ENCODE assay signal across 7 cellular contexts in the genomic region with DNA sequence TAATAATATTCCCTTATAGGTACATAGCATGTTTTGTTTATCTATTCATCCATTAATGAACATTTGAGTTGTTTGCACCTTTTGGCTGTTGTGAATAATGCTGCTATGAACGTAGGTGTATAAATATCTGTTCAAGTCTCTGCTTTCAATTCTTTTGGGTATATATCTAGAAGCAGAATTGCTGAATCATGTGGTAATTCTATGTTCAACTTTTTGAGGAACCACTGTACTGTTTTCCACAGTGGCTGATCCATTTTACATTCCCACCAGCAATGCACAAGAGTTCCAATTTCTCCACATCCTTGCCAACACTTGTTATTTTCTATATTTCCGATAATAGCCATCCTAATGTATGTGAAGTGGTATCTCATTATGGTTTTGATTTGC.
"Had no signal": no experiment of that assay in that cellular context is flagged by ENCODE, and none has a peak within 500 bp of the region (broad histone marks: within the 10 kb centered on the region; RNA-seq: fewer than 3 reads in every experiment).

No MANE protein-coding gene starts in this region.

- H3K4me3 ChIP-seq: GM12878 had no signal

- DNase-seq: GDM1, GF-D8 had no signal

- FAIRE-seq: GM12878, GM12891, GM12892, GM18507, GM19239 had no signal

- ATAC-seq: GM12878 had no signal
